In the genomic region with DNA sequence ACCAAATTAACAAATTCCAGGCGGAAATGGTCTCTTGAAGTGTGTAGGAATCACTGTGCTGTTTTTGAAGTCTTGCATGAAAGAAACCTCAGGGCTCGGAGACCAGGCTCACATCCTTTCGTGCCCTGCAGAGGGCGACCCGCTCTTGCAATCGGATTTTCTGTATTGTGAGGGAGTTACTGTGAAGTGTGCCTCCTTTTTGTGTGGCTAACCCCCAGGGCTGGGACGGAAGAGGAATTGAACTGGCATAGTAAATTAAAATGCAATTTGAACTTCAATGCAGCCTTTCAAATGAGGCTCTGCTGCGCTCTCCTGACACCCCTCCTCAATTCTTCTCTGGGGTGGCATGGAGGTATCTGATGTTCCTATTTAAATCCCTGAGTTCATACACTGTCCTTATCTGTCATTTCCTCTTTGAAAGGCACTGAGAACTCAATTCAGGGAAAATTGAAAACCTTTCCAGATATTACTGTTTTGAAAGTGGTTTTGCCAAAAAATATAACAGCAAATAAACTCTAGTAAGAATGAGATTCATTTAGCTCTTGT, we compare ENCODE assay signal across 8 cellular contexts. TPM values are rescaled to one million over a fixed set of nuclear protein-coding genes. Genes with fewer than 3 reads are reported as not detected.
DNase-seq lines count a peak whose midpoint lies in the region; ATAC-seq and TF ChIP-seq lines count a peak whose summit lies in the region.

No MANE protein-coding gene starts in this region.

- H3K27ac Mint-ChIP-seq in activated B cell treated with CpG ODN at 0.5 μM for 24 hours (no peak overlapping the region), memory B cell (no peak overlapping the region)
- H3K27ac Mint-ChIP-seq in central memory CD8-positive, alpha-beta T cell (ENCODE audit: low read depth) = no peak overlapping the region
- H3K27ac Mint-ChIP-seq in stimulated activated effector memory CD8-positive, alpha-beta T cell treated with anti-CD3 and anti-CD28 coated beads, Interleukin-12 subunit alpha, Interleukin-12 subunit beta, amount 100 ng/mL, for 72 hours = no peak overlapping the region

- H3K9me3 Mint-ChIP-seq in activated B cell treated with CpG ODN at 0.5 μM for 24 hours = no peaks in the 10 kb centered on the region
- no peaks in the 10 kb centered on the region for H3K9me3 Mint-ChIP-seq in central memory CD8-positive, alpha-beta T cell
- H3K9me3 Mint-ChIP-seq in memory B cell = no peaks in the 10 kb centered on the region
- H3K9me3 Mint-ChIP-seq in stimulated activated effector memory CD8-positive, alpha-beta T cell treated with anti-CD3 and anti-CD28 coated beads, Interleukin-12 subunit alpha, Interleukin-12 subunit beta, amount 100 ng/mL, for 72 hours = no peaks in the 10 kb centered on the region

- no peak for TF ChIP-seq CTCF in activated B cell treated with CpG ODN at 0.5 μM for 24 hours (IDR thresholded peaks at IDR 0.05)

- no peaks in the 10 kb centered on the region for H3K36me3 Mint-ChIP-seq in activated B cell treated with CpG ODN at 0.5 μM for 24 hours (ENCODE audit: low read depth)
- no peaks in the 10 kb centered on the region for H3K36me3 Mint-ChIP-seq in central memory CD8-positive, alpha-beta T cell (ENCODE audit: insufficient read depth)
- H3K36me3 Mint-ChIP-seq in memory B cell = no peaks in the 10 kb centered on the region
- H3K36me3 Mint-ChIP-seq in stimulated activated effector memory CD8-positive, alpha-beta T cell treated with anti-CD3 and anti-CD28 coated beads, Interleukin-12 subunit alpha, Interleukin-12 subunit beta, amount 100 ng/mL, for 72 hours = no peaks in the 10 kb centered on the region

- CTCF ChIA-PET in activated B cell treated with CpG ODN at 0.5 μM for 24 hours (lab: Charles Lee) = interaction anchor here (0.5 to 0.6 kb wide), 2 partner anchors 199 to 252 kb away, joined by 3 to 4 read pairs; no protein-coding TSS in a partner anchor

- peaks cover 11% of the 10 kb centered on the region for H3K27me3 Mint-ChIP-seq in activated B cell treated with CpG ODN at 0.5 μM for 24 hours
- H3K27me3 Mint-ChIP-seq in central memory CD8-positive, alpha-beta T cell = no peaks in the 10 kb centered on the region
- peaks cover 13% of the 10 kb centered on the region for H3K27me3 Mint-ChIP-seq in memory B cell

- ATAC-seq in activated B cell treated with CpG ODN at 0.5 μM for 24 hours (ENCODE audit: low read depth) (peak; percentile 57), memory B cell (ENCODE audit: low read depth) (peak; percentile 49), HG03469 (IDR thresholded peaks at IDR 0.05; ENCODE audit: unreplicated experiment) (no peak)
- peak; percentile 84 for ATAC-seq in central memory CD8-positive, alpha-beta T cell (replicated peaks; ENCODE audit: extremely low read depth, poor library complexity, severe bottlenecking)
- ATAC-seq in stimulated activated effector memory CD8-positive, alpha-beta T cell treated with anti-CD3 and anti-CD28 coated beads, Interleukin-12 subunit alpha, Interleukin-12 subunit beta, amount 100 ng/mL, for 72 hours = peak; percentile 75

- POLR2A ChIA-PET in activated B cell treated with CpG ODN at 0.5 μM for 24 hours (lab: Charles Lee) = no interaction called here

- H3K4me3 Mint-ChIP-seq in activated B cell treated with CpG ODN at 0.5 μM for 24 hours (no peak overlapping the region), memory B cell (no peak overlapping the region)
- H3K4me3 Mint-ChIP-seq in central memory CD8-positive, alpha-beta T cell = no peak overlapping the region
- H3K4me3 Mint-ChIP-seq in stimulated activated effector memory CD8-positive, alpha-beta T cell treated with anti-CD3 and anti-CD28 coated beads, Interleukin-12 subunit alpha, Interleukin-12 subunit beta, amount 100 ng/mL, for 72 hours = no peak overlapping the region

- intact Hi-C loops in activated B cell treated with CpG ODN at 0.5 μM for 24 hours (cut with micrococcal nuclease) = loop anchor here (1.0 kb wide), 2 partner anchors 52 to 250 kb away; a partner anchor contains a TSS

- H3K4me1 Mint-ChIP-seq in activated B cell treated with CpG ODN at 0.5 μM for 24 hours (peaks cover 7% of the 10 kb centered on the region), memory B cell (peaks cover 15% of the 10 kb centered on the region)
- H3K4me1 Mint-ChIP-seq in central memory CD8-positive, alpha-beta T cell = peaks cover 7% of the 10 kb centered on the region
- H3K4me1 Mint-ChIP-seq in stimulated activated effector memory CD8-positive, alpha-beta T cell treated with anti-CD3 and anti-CD28 coated beads, Interleukin-12 subunit alpha, Interleukin-12 subunit beta, amount 100 ng/mL, for 72 hours = peaks cover 7% of the 10 kb centered on the region

- DNase-seq in activated gamma-delta T cell treated with Interleukin-2 at 50 U/mL for 16 hours = peak; percentile 56
- DNase-seq in activated gamma-delta T cell (lab: John Stamatoyannopoulos, UW) = no peak
- DNase-seq in NCI-H2196 (lab: John Stamatoyannopoulos, UW; ENCODE audit: unreplicated experiment) = peak; percentile 86
- no peak for DNase-seq in activated B cell treated with CpG ODN at 0.5 μM for 24 hours
- peak; percentile 24 to 29 for DNase-seq in central memory CD8-positive, alpha-beta T cell (ENCODE audit: low spot score in 2 of 2)
- no peak for DNase-seq in memory B cell (ENCODE audit: low spot score in 2 of 2)
- peak; percentile 7 to 70 for DNase-seq in stimulated activated effector memory CD8-positive, alpha-beta T cell treated with anti-CD3 and anti-CD28 coated beads, Interleukin-12 subunit alpha, Interleukin-12 subunit beta, amount 100 ng/mL, for 72 hours (ENCODE audit: low spot score in 2 of 2)

RNA-seq across cellular contexts. Expression of a gene that starts 51.5 kb away (rescaled TPM):
- total RNA-seq in activated B cell treated with CpG ODN at 0.5 μM for 24 hours = 5.6 and 7.4 TPM in 2 replicates

Comparison
In these comparisons a context has a peak if more than half of its experiments do, and no peak if none do; other contexts are left out.
1. DNase-seq: peak in activated gamma-delta T cell treated with Interleukin-2 at 50 U/mL for 16 hours (single experiment), NCI-H2196 (single experiment), central memory CD8-positive, alpha-beta T cell (2 of 2) and stimulated activated effector memory CD8-positive, alpha-beta T cell treated with anti-CD3 and anti-CD28 coated beads, Interleukin-12 subunit alpha, Interleukin-12 subunit beta, amount 100 ng/mL, for 72 hours (2 of 2); none in activated gamma-delta T cell (single experiment), activated B cell treated with CpG ODN at 0.5 μM for 24 hours (single experiment) and memory B cell (0 of 2).